Comparison of ENCODE assay signal across 8 cellular contexts in the genomic region with DNA sequence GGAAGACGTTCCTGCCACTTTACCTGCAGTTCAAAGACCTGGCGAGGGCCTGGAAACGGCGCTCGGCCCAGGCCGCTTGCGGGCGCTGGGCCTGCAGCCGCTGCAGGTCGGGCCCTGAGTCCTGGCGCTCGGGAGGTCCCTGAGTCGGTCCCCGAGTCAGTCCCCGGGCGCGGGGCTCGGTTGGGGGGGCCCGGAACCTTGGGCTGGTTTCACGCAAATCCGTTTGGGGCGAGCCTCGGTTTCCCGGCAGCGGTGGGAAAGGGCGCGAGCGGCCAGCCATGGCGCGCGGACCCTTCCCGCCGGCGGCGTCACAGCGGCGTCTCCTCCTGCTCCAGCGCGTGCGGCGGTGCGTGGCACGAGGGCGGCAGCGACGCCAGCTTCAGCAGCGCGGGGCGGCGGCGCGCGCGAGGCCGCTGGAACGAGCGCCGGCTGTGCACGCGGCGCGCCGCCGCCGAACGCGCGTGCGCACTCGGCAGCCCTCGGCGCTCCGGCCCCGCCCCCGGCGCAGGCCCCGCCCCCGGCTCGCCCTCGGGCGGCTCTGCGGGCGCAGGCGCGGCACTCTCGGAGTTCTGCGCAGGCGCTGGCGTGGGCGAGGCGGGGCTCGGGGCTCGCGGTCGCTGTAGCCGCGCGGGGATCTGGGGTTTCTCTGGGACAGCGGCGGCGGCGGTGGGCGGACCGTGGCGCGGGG. TPM values are rescaled to one million over a fixed set of nuclear protein-coding genes. Genes with fewer than 3 reads are reported as not detected.
A peak's percentile ranks its signal among the peaks of the same experiment; 100 is the strongest.
DNase-seq lines count a peak whose midpoint lies in the region; ATAC-seq and TF ChIP-seq lines count a peak whose summit lies in the region.

No MANE protein-coding gene starts in this region.

- ATAC-seq in HG02623 (IDR thresholded peaks at IDR 0.05; ENCODE audit: unreplicated experiment) (peak; percentile 70), T-cell (replicated peaks in 1 of 4) (peak; percentile 82 to 86 (median 85)), upper lobe of right lung (peak; percentile 91)

- H3K4me3 ChIP-seq in GM12875 (ENCODE audit: low read depth, low read length) (peak overlapping the region; percentile 93), left ventricle myocardium inferior (peak overlapping the region; percentile 99), prostate gland (peak overlapping the region; percentile 76 to 85), upper lobe of right lung (peak overlapping the region; percentile 95)

- H3K27me3 Mint-ChIP-seq in T-cell: peaks cover 0 to 14% of the 10 kb centered on the region in 2 donors

- H3K4me1 Mint-ChIP-seq in T-cell: peaks cover 24 to 26% (median 25%) of the 10 kb centered on the region in 3 donors

- peak overlapping the region in 1 of 2 donors; percentile 64 for H3K27ac Mint-ChIP-seq in T-cell

- intact Hi-C loops in left ventricle myocardium inferior (cut with micrococcal nuclease) (no loop called here), prostate gland (cut with DNase I) (loop anchor here (10.0 kb wide), 2 partner anchors 142 to 422 kb away; a partner anchor contains a TSS), upper lobe of right lung (cut with DNase I) (no loop called here)

- peaks cover 43% of the 10 kb centered on the region for H3K4me1 ChIP-seq in left ventricle myocardium inferior
- peaks cover 12% of the 10 kb centered on the region for H3K4me1 ChIP-seq in prostate gland (replicated peaks)
- peaks cover 18% of the 10 kb centered on the region for H3K4me1 ChIP-seq in upper lobe of right lung

- H3K36me3 ChIP-seq in left ventricle myocardium inferior: peaks cover 14% of the 10 kb centered on the region
- no peaks in the 10 kb centered on the region for H3K36me3 ChIP-seq in prostate gland
- no peaks in the 10 kb centered on the region for H3K36me3 ChIP-seq in upper lobe of right lung

- peak overlapping the region; percentile 75 to 93 (median 77) for H3K4me3 Mint-ChIP-seq in T-cell

- H3K27me3 ChIP-seq in left ventricle myocardium inferior (ENCODE audit: low read depth): peaks cover 32% of the 10 kb centered on the region
- no peaks in the 10 kb centered on the region for H3K27me3 ChIP-seq in prostate gland (replicated peaks; ENCODE audit: insufficient read depth)
- peaks cover 16% of the 10 kb centered on the region for H3K27me3 ChIP-seq in upper lobe of right lung

- H3K36me3 Mint-ChIP-seq in T-cell: no peaks in the 10 kb centered on the region

- POLR2A ChIA-PET in T-cell (lab: Charles Lee): no interaction called here

- under 1% methylated on average over 93 of the region's 106 CpGs for WGBS in prostate gland

- CTCF ChIA-PET in T-cell (lab: Charles Lee): interaction anchor here in 1 of 2 donors (1.2 kb wide), 1 partner anchor 26 kb away, joined by 5 read pairs; no protein-coding TSS in a partner anchor

- H3K9me3 Mint-ChIP-seq in T-cell: no peaks in the 10 kb centered on the region

- H3K27ac ChIP-seq in left ventricle myocardium inferior (replicated peaks): peak overlapping the region; percentile 81
- H3K27ac ChIP-seq in prostate gland: peak overlapping the region; percentile 71
- peak overlapping the region; percentile 80 for H3K27ac ChIP-seq in upper lobe of right lung

- peak; percentile 76 for TF ChIP-seq POLR2A in prostate gland (IDR thresholded peaks at IDR 0.05)

- H3K9me3 ChIP-seq in left ventricle myocardium inferior (replicated peaks) (no peaks in the 10 kb centered on the region), prostate gland (no peaks in the 10 kb centered on the region), upper lobe of right lung (no peaks in the 10 kb centered on the region)

- peak; percentile 88 for DNase-seq in NCI-H1105 (lab: John Stamatoyannopoulos, UW)
- DNase-seq in T-cell: peak; percentile 69 to 90 (median 82)
- DNase-seq in amniotic epithelial cell (ENCODE audit: low read depth): peak; percentile 42
- peak; percentile 90 for DNase-seq in left ventricle myocardium inferior
- DNase-seq in prostate gland (ENCODE audit: low spot score): peak; percentile 71
- DNase-seq in upper lobe of right lung: peak; percentile 96

- TF ChIP-seq CTCF in GM12875 (IDR thresholded peaks at IDR 0.05; ENCODE audit: borderline replicate concordance, insufficient read depth, low read depth, low read length): no peak
- no peak for TF ChIP-seq CTCF in left ventricle myocardium inferior (IDR thresholded peaks at IDR 0.05; ENCODE audit: borderline replicate concordance)
- no peak for TF ChIP-seq CTCF in prostate gland (IDR thresholded peaks at IDR 0.05)
- TF ChIP-seq CTCF in upper lobe of right lung (IDR thresholded peaks at IDR 0.05): no peak

RNA-seq across cellular contexts. Expression of a gene that starts 29.8 kb away (rescaled TPM):
- total RNA-seq in T-cell (10 to 100 TPM; 81.6 to 99.8 (median 84.2) TPM), left ventricle myocardium inferior (46.2 TPM), prostate gland (10 to 100 TPM; 44.3 to 79.7 TPM), upper lobe of right lung (59.5 TPM)

RNA-seq across cellular contexts. Expression of a gene that starts 51.4 kb away (rescaled TPM):
- 1 to 10 TPM; 1.9 to 3.5 (median 2.5) TPM for total RNA-seq in T-cell
- 0.91 TPM for total RNA-seq in left ventricle myocardium inferior
- 1 to 10 TPM; 4.3 to 5.3 TPM for total RNA-seq in prostate gland
- 1.0 TPM for total RNA-seq in upper lobe of right lung

Comparison
In these comparisons a context has a peak if more than half of its experiments do, and no peak if none do; other contexts are left out.
1. Peak in every context shown above with its lines: DNase-seq, ATAC-seq, H3K4me3 ChIP-seq and H3K27ac ChIP-seq.
2. DNase-seq: peak in every context shown above with its lines; median percentile 96 in upper lobe of right lung; 90 in left ventricle myocardium inferior; 88 in NCI-H1105; 82 in T-cell; 71 in prostate gland; 42 in amniotic epithelial cell.